In the genomic region with DNA sequence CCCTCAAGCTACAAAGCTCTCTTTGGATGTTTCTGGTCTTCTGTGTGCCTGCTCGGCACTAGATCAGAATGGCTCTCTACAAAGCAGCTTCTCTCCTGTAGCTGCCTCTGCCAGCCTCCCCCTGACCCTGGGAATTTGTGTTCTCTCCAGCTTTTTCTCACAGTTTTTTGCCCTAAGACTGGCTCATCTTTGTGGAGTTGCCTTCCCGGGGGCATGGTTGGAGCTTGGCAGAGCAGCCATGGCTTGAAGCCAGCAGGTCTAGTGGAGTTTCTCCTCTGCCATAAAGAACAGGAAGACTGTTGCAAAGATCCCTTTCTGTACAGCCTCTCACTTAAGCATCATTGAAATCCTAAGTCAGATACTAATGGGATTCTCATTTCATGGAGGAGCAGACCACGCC, we compare ENCODE assay signal across 19 cellular contexts.
"Had no signal": no experiment of that assay in that cellular context is flagged by ENCODE, and none has a peak within 500 bp of the region (broad histone marks: within the 10 kb centered on the region; RNA-seq: fewer than 3 reads in every experiment).

No MANE protein-coding gene starts in this region.

- H3K27me3 Mint-ChIP-seq: activated CD8-positive, alpha-beta T cell treated with anti-CD3 and anti-CD28 coated beads for 36 hours; activated naive CD8-positive, alpha-beta T cell treated with anti-CD3 and anti-CD28 coated beads for 36 hours had no signal

- H3K27ac ChIP-seq: cardiac muscle cell, foreskin keratinocyte, heart left ventricle, left lung, sigmoid colon, suprapubic skin had no signal

- ATAC-seq: activated CD8-positive, alpha-beta T cell treated with anti-CD3 and anti-CD28 coated beads for 36 hours; activated T-cell treated with anti-CD3 and anti-CD28 coated beads, Interleukin-2, amount 50 U/mL, for 72 hours; foreskin keratinocyte; heart left ventricle; stimulated activated naive CD8-positive, alpha-beta T cell treated with anti-CD3 and anti-CD28 coated beads, Interleukin-15, Interleukin-2, amounts not matched to agents 100 U/mL and 50 U/mL, for 24 hours had no signal

- H3K27ac Mint-ChIP-seq: activated CD8-positive, alpha-beta T cell treated with anti-CD3 and anti-CD28 coated beads for 36 hours; activated naive CD8-positive, alpha-beta T cell treated with anti-CD3 and anti-CD28 coated beads for 36 hours; activated T-cell treated with anti-CD3 and anti-CD28 coated beads, Interleukin-2, amount 50 U/mL, for 72 hours; nephron progenitor cell had no signal

- H3K9me3 Mint-ChIP-seq: activated CD8-positive, alpha-beta T cell treated with anti-CD3 and anti-CD28 coated beads for 36 hours; activated naive CD8-positive, alpha-beta T cell treated with anti-CD3 and anti-CD28 coated beads for 36 hours; activated T-cell treated with anti-CD3 and anti-CD28 coated beads, Interleukin-2, amount 50 U/mL, for 72 hours had no signal

- H3K4me1 ChIP-seq: left lung, sigmoid colon had no signal

- H3K36me3 ChIP-seq: cardiac muscle cell, heart left ventricle, left lung, sigmoid colon, suprapubic skin, upper lobe of left lung had no signal

- H3K9me3 ChIP-seq: heart left ventricle, left lung, sigmoid colon, suprapubic skin, upper lobe of left lung had no signal

- DNase-seq: activated CD4-positive, alpha-beta T cell treated with anti-CD3 and anti-CD28 coated beads for 4 hours; activated CD8-positive, alpha-beta memory T cell treated with anti-CD3 and anti-CD28 coated beads, Interleukin-2, amount 50 U/mL, for 4 hours; activated CD8-positive, alpha-beta T cell treated with anti-CD3 and anti-CD28 coated beads for 36 hours; activated gamma-delta T cell treated with Interleukin-2 at 50 U/mL for 16 hours; activated naive CD8-positive, alpha-beta T cell treated with anti-CD3 and anti-CD28 coated beads for 36 hours; activated T-cell treated with anti-CD3 and anti-CD28 coated beads, Interleukin-2, amount 50 U/mL, for 72 hours; aorta; foreskin keratinocyte; heart left ventricle; islet precursor cell; left lung; mesenchymal stem cell; nephron progenitor cell; sigmoid colon; stimulated activated CD4-positive, alpha-beta T cell treated with anti-CD3 and anti-CD28 coated beads, Interleukin-2, amount 100 ng/mL, for 48 hours; stimulated activated naive CD8-positive, alpha-beta T cell treated with anti-CD3 and anti-CD28 coated beads, Interleukin-15, Interleukin-2, amounts not matched to agents 100 U/mL and 50 U/mL, for 24 hours; upper lobe of left lung had no signal

- H3K4me3 ChIP-seq: cardiac muscle cell, heart left ventricle, left lung, sigmoid colon, suprapubic skin, upper lobe of left lung had no signal

- H3K27me3 ChIP-seq: cardiac muscle cell, foreskin keratinocyte, left lung, sigmoid colon, suprapubic skin, upper lobe of left lung had no signal

- H3K36me3 Mint-ChIP-seq: activated naive CD8-positive, alpha-beta T cell treated with anti-CD3 and anti-CD28 coated beads for 36 hours had no signal

- H3K4me1 Mint-ChIP-seq: nephron progenitor cell had no signal

- H3K4me3 Mint-ChIP-seq: activated CD8-positive, alpha-beta T cell treated with anti-CD3 and anti-CD28 coated beads for 36 hours; activated naive CD8-positive, alpha-beta T cell treated with anti-CD3 and anti-CD28 coated beads for 36 hours; activated T-cell treated with anti-CD3 and anti-CD28 coated beads, Interleukin-2, amount 50 U/mL, for 72 hours; nephron progenitor cell had no signal
